In genomic region chr16:21626659-21627277, GRCh38 we compare ENCODE assay signal across 8 cellular contexts. TPM values are rescaled to one million over a fixed set of nuclear protein-coding genes. Genes with fewer than 3 reads are reported as not detected.
DNase-seq lines count a peak whose midpoint lies in the region; ATAC-seq, FAIRE-seq and TF ChIP-seq lines count a peak whose summit lies in the region.

No MANE protein-coding gene starts in this region.

- no peaks in the 10 kb centered on the region for H3K27me3 Mint-ChIP-seq in astrocyte (ENCODE audit: low read depth, unreplicated experiment)

- no peak overlapping the region for H3K4me3 ChIP-seq in astrocyte (ENCODE audit: insufficient read depth, low read depth, low read length)

- H3K27me3 ChIP-seq in astrocyte (ENCODE audit: insufficient read depth, low read length), result no peaks in the 10 kb centered on the region

- ATAC-seq in GM19452 (IDR thresholded peaks at IDR 0.05; ENCODE audit: unreplicated experiment) (no peak), GM21619 (IDR thresholded peaks at IDR 0.05; ENCODE audit: unreplicated experiment) (no peak)

- H3K27ac ChIP-seq in astrocyte (ENCODE audit: low read depth, low read length), result peak overlapping the region; percentile 74

- peaks cover 24% of the 10 kb centered on the region for H3K4me1 ChIP-seq in astrocyte (ENCODE audit: insufficient read depth, low read length)

- TF ChIP-seq CTCF in astrocyte (IDR thresholded peaks at IDR 0.05; ENCODE audit: insufficient read depth, low read depth, low read length), result no peak

- H3K9me3 Mint-ChIP-seq in astrocyte (ENCODE audit: unreplicated experiment), result peaks cover 2% of the 10 kb centered on the region

- peak overlapping the region; percentile 55 for H3K4me2 ChIP-seq in astrocyte (ENCODE audit: low read length)

- peaks cover 10% of the 10 kb centered on the region for H3K36me3 ChIP-seq in astrocyte (ENCODE audit: insufficient read depth, low read length)

- peak overlapping the region; percentile 45 for H3K9ac ChIP-seq in astrocyte (ENCODE audit: low read length)

- H3K4me3 Mint-ChIP-seq in astrocyte (ENCODE audit: unreplicated experiment), result no peak overlapping the region

- no peaks in the 10 kb centered on the region for H3K9me3 ChIP-seq in astrocyte (ENCODE audit: insufficient read depth, low read depth, low read length)

- FAIRE-seq in astrocyte (lab: Jason Lieb, UNC), result peak; percentile 43

- H3K27ac Mint-ChIP-seq in astrocyte (ENCODE audit: unreplicated experiment), result no peak overlapping the region

- no peak overlapping the region for H2AFZ ChIP-seq in astrocyte (ENCODE audit: low read depth, low read length)

- DNase-seq in AML-193 (lab: John Stamatoyannopoulos, UW), result peak; percentile 97 to 99
- peak; percentile 56 to 69 for DNase-seq in Kasumi-1 (lab: John Stamatoyannopoulos, UW)
- DNase-seq in astrocyte (ENCODE audit: low read depth), result peak; percentile 77
- DNase-seq in kidney glomerular epithelial cell (lab: John Stamatoyannopoulos, UW), result peak; percentile 33
- no peak for DNase-seq in NCI-H146 (lab: John Stamatoyannopoulos, UW)
- DNase-seq in stimulated activated CD4-positive, alpha-beta T cell treated with anti-CD3 and anti-CD28 coated beads, Interleukin-4, amount 100 ng/mL, for 1 hour, result no peak

- peaks cover 23% of the 10 kb centered on the region for H3K36me3 Mint-ChIP-seq in astrocyte (ENCODE audit: low read depth, unreplicated experiment)

- H4K20me1 ChIP-seq in astrocyte (ENCODE audit: insufficient read depth, low read length), result no peaks in the 10 kb centered on the region

- H3K4me1 Mint-ChIP-seq in astrocyte (ENCODE audit: low read depth, unreplicated experiment), result peaks cover 6% of the 10 kb centered on the region

- H3K79me2 ChIP-seq in astrocyte (ENCODE audit: insufficient read depth, low read length), result peaks cover 7% of the 10 kb centered on the region

RNA-seq across cellular contexts. Expression of gene IGSF6, which starts 25.6 kb away (rescaled TPM):
- total RNA-seq in astrocyte, result not detected in 2 replicates

RNA-seq across cellular contexts. Expression of gene METTL9, which starts 27.4 kb away (rescaled TPM):
- total RNA-seq in astrocyte, result 86.6 and 88.1 TPM in 2 replicates

RNA-seq across cellular contexts. Expression of gene OTOA, which starts 37.0 kb away (rescaled TPM):
- 0.11 TPM in 1 of 2 replicates, not detected in the other for total RNA-seq in astrocyte

Comparison
In these comparisons a context has a peak if more than half of its experiments do, and no peak if none do; other contexts are left out.
1. DNase-seq: peak in AML-193 (2 of 2), Kasumi-1 (2 of 2), astrocyte (single experiment) and kidney glomerular epithelial cell (single experiment); none in NCI-H146 (single experiment) and stimulated activated CD4-positive, alpha-beta T cell treated with anti-CD3 and anti-CD28 coated beads, Interleukin-4, amount 100 ng/mL, for 1 hour (single experiment).